Comparison of ENCODE assay signal across 8 cellular contexts in genomic region chr1:178724734-178725602, GRCh38. TPM values are rescaled to one million over a fixed set of nuclear protein-coding genes. Genes with fewer than 3 reads are reported as not detected.
DNase-seq lines count a peak whose midpoint lies in the region; ATAC-seq and TF ChIP-seq lines count a peak whose summit lies in the region.

Gene RALGPS2 (plus strand): TSS chr1:178725244. CDS start chr1:178776765, 51,521 bp downstream.

- H3K36me3 ChIP-seq in ACC112 (ENCODE audit: insufficient read depth, low read length) (no peaks in the 10 kb centered on the region), duodenal mucosa (ENCODE audit: control insufficient read depth in 1 of 2, insufficient read depth in 2 of 2, low read length in 2 of 2) (no peaks in the 10 kb centered on the region), right lobe of liver (no peaks in the 10 kb centered on the region)

- 5% methylated on average over 4 of the region's 110 CpGs for WGBS in right lobe of liver (ENCODE audit: insufficient coverage, low coverage, low lambda C conversion rate, missing lambda C conversion rate)

- H3K4me1 ChIP-seq in ACC112 (ENCODE audit: control insufficient read depth, insufficient read depth, low read length, unreplicated experiment): peaks cover 34% of the 10 kb centered on the region
- H3K4me1 ChIP-seq in duodenal mucosa (ENCODE audit: control insufficient read depth in 1 of 2, insufficient read depth in 2 of 2, low read length in 2 of 2): peaks cover 9 to 14% of the 10 kb centered on the region in 2 donors
- peaks cover 0 to 12% (median 0%) of the 10 kb centered on the region in 4 donors for H3K4me1 ChIP-seq in right lobe of liver

- H3K9ac ChIP-seq in duodenal mucosa (ENCODE audit: low read depth in 1 of 2, low read length in 2 of 2): peak within 1 kb of the TSS; percentile 74 to 76

- intact Hi-C loops in activated CD4-positive, alpha-beta memory T cell treated with anti-CD3 and anti-CD28 coated beads for 36 hours (cut with micrococcal nuclease): loop anchor here (5.0 kb wide), 1 partner anchor 642 kb away; the partner anchor contains the start of gene AXDND1
- intact Hi-C loops in right lobe of liver (cut with DNase I): no loop called here

- H3K9me3 Mint-ChIP-seq in activated CD4-positive, alpha-beta memory T cell treated with anti-CD3 and anti-CD28 coated beads for 36 hours: no peaks in the 10 kb centered on the region

- CTCF ChIA-PET in activated CD4-positive, alpha-beta memory T cell treated with anti-CD3 and anti-CD28 coated beads for 36 hours (lab: Charles Lee): interaction anchor here (0.9 kb wide), 1 partner anchor 163 kb away, joined by 3 read pairs; no protein-coding TSS in a partner anchor

- H3K27ac ChIP-seq in ACC112 (ENCODE audit: low read depth, low read length): no peak within 1 kb of the TSS
- peak within 1 kb of the TSS; percentile 83 for H3K27ac ChIP-seq in duodenal mucosa (ENCODE audit: low read depth, low read length)
- H3K27ac ChIP-seq in right lobe of liver: peak within 1 kb of the TSS; percentile 94 to 96 (median 96)

- peaks cover 26% of the 10 kb centered on the region for H3K79me2 ChIP-seq in ACC112 (ENCODE audit: control insufficient read depth, insufficient read depth, low read length, unreplicated experiment)

- no peaks in the 10 kb centered on the region for H3K36me3 Mint-ChIP-seq in activated CD4-positive, alpha-beta memory T cell treated with anti-CD3 and anti-CD28 coated beads for 36 hours

- H3K9me3 ChIP-seq in duodenal mucosa (ENCODE audit: control insufficient read depth in 1 of 2, low read length in 2 of 2) (no peaks in the 10 kb centered on the region), right lobe of liver (no peaks in the 10 kb centered on the region)

- H3K27me3 ChIP-seq in ACC112 (ENCODE audit: insufficient read depth, low read length) (no peaks in the 10 kb centered on the region), duodenal mucosa (ENCODE audit: control insufficient read depth in 1 of 2, insufficient read depth in 2 of 2, low read length in 2 of 2) (no peaks in the 10 kb centered on the region), right lobe of liver (no peaks in the 10 kb centered on the region)

- peak within 1 kb of the TSS; percentile 78 for H3K4me3 Mint-ChIP-seq in activated CD4-positive, alpha-beta memory T cell treated with anti-CD3 and anti-CD28 coated beads for 36 hours

- H3K4me3 ChIP-seq in ACC112 (ENCODE audit: low read depth, low read length) (peak within 1 kb of the TSS; percentile 87), duodenal mucosa (ENCODE audit: low read depth in 1 of 2, low read length in 2 of 2) (peak within 1 kb of the TSS; percentile 82 to 87), right lobe of liver (peak within 1 kb of the TSS; percentile 80 to 83 (median 83))

- DNase-seq in NCI-H345 treated with DMSO at 0.1 percent for 48 hours (lab: John Stamatoyannopoulos, UW; ENCODE audit: unreplicated experiment) (peak; percentile 49), right lobe of liver (peak; percentile 83 to 87 (median 83))
- DNase-seq in activated CD4-positive, alpha-beta memory T cell treated with anti-CD3 and anti-CD28 coated beads for 36 hours: peak; percentile 63
- peak; percentile 68 to 69 for DNase-seq in stimulated activated CD4-positive, alpha-beta T cell treated with anti-CD3 and anti-CD28 coated beads, Interleukin-4, amount 100 ng/mL, for 4 hours

- H3K27ac Mint-ChIP-seq in activated CD4-positive, alpha-beta memory T cell treated with anti-CD3 and anti-CD28 coated beads for 36 hours: no peak within 1 kb of the TSS

- H3K4me1 Mint-ChIP-seq in activated CD4-positive, alpha-beta memory T cell treated with anti-CD3 and anti-CD28 coated beads for 36 hours (ENCODE audit: low read depth): peaks cover 15% of the 10 kb centered on the region

- TF ChIP-seq POLR2A in right lobe of liver (IDR thresholded peaks at IDR 0.05): peak; percentile 72

- TF ChIP-seq CTCF in right lobe of liver (IDR thresholded peaks at IDR 0.05): no peak

- POLR2A ChIA-PET in activated CD4-positive, alpha-beta memory T cell treated with anti-CD3 and anti-CD28 coated beads for 36 hours (lab: Charles Lee): no interaction called here

- ATAC-seq in GM18867 (IDR thresholded peaks at IDR 0.05; ENCODE audit: unreplicated experiment): peak; percentile 76
- peak; percentile 56 for ATAC-seq in HG03095 (IDR thresholded peaks at IDR 0.05; ENCODE audit: unreplicated experiment)
- peak; percentile 76 to 88 (median 82) for ATAC-seq in right lobe of liver

- H2AFZ ChIP-seq in ACC112 (ENCODE audit: low read length, unreplicated experiment): peak within 1 kb of the TSS; percentile 98

- H3K27me3 Mint-ChIP-seq in activated CD4-positive, alpha-beta memory T cell treated with anti-CD3 and anti-CD28 coated beads for 36 hours: peaks cover 14% of the 10 kb centered on the region

RNA-seq across cellular contexts. Expression of gene RALGPS2, which starts in this region (rescaled TPM):
- 1 to 10 TPM; 3.3 to 3.8 TPM for total RNA-seq in activated CD4-positive, alpha-beta memory T cell treated with anti-CD3 and anti-CD28 coated beads for 36 hours
- total RNA-seq in right lobe of liver: 10 to 100 TPM; 21.0 to 38.3 (median 28.4) TPM

Comparison
In these comparisons a context has a peak if more than half of its experiments do, and no peak if none do; other contexts are left out.
1. RNA of gene RALGPS2 (total RNA-seq): 21.0 to 38.3 TPM in right lobe of liver; 3.3 to 3.8 TPM in activated CD4-positive, alpha-beta memory T cell treated with anti-CD3 and anti-CD28 coated beads for 36 hours; every median in the first group is over 4 times any median in the second.
2. Peak in every context shown above with its lines, with median percentiles within 50 percentile points of each other: H3K4me3 ChIP-seq, ATAC-seq and DNase-seq.